In the genomic region with DNA sequence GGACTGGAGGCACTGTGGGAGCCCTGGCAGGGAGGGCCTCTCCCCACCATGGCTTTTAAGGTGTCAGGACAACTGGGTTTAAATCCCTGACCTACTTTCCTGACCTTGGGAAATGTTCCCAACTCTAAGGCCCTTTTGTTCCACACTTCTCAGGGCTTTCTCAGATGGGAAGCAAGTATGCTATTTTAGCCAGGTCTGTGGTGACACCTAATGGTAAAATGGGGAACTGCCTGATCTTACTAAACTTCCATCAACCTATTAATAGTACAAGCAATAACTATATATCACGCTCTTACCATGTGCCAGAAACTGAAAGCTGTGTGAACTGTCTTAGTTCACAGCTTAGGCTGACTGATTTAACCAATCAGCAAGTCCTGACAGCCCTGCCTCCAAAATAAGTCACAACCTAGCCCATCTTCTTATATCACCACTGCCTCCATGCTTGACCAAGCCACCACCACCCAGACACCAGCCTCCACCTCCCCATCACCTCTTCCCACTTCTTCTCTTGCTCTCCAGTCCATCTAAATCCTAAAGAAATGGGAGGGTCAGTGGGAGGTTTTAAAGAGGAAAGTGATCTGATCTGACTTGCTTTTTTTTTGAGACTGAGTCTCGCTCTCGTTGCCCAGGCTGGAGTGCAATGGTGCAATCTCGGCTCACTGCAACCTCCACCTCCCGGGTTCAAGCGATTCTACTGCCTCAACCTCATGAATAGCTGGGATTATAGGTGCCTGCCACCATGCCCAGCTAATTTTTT, we compare ENCODE assay signal across 8 cellular contexts. TPM values are rescaled to one million over a fixed set of nuclear protein-coding genes. Genes with fewer than 3 reads are reported as not detected.
DNase-seq lines count a peak whose midpoint lies in the region; ATAC-seq, FAIRE-seq and TF ChIP-seq lines count a peak whose summit lies in the region.

No MANE protein-coding gene starts in this region.

- H3K36me3 ChIP-seq in SJSA1 (no peaks in the 10 kb centered on the region), GM12878 (ENCODE audit: control insufficient read depth in 2 of 2, insufficient read depth in 2 of 2, low read length in 1 of 2) (no peaks in the 10 kb centered on the region), gastrocnemius medialis (no peaks in the 10 kb centered on the region)

- POLR2A ChIA-PET in GM12878 (lab: Charles Lee): interaction anchor here (0.5 to 1.9 kb wide), 3 partner anchors 253 to 491 kb away, joined by 4 to 5 read pairs (median 4); no protein-coding TSS in a partner anchor

- no peaks in the 10 kb centered on the region for H3K79me2 ChIP-seq in GM12878 (ENCODE audit: control insufficient read depth, insufficient read depth, low read length)

- peak; percentile 99 for FAIRE-seq in GM12878 (lab: Jason Lieb, UNC)

- H3K27me3 ChIP-seq in SJSA1 (replicated peaks) (no peaks in the 10 kb centered on the region), GM12878 (replicated peaks in 1 of 2; ENCODE audit: control insufficient read depth in 2 of 2, insufficient read depth in 2 of 2, low read length in 1 of 2) (no peaks in the 10 kb centered on the region), gastrocnemius medialis (no peaks in the 10 kb centered on the region)

- no TSS peak for BruUV-seq in GM12878 (replicated peaks; lab: Mats Ljungman, UMichigan)

- peak overlapping the region; percentile 68 for H2AFZ ChIP-seq in GM12878 (ENCODE audit: control insufficient read depth, low read depth, low read length)

- DNase-seq in stimulated activated CD4-positive, alpha-beta T cell treated with anti-CD3 and anti-CD28 coated beads, Interleukin-12 subunit alpha, Interleukin-12 subunit beta, amount 100 ng/mL, for 4 hours: peak; percentile 14
- DNase-seq in stimulated activated CD4-positive, alpha-beta T cell treated with anti-CD3 and anti-CD28 coated beads, Interleukin-4, amount 100 ng/mL, for 1 hour: no peak
- DNase-seq in NCI-H1417 (lab: John Stamatoyannopoulos, UW) (peak; percentile 80 to 95 (median 85)), SJSA1 (ENCODE audit: low read depth in 1 of 2, low spot score in 2 of 2) (peak; percentile 55 to 74), GM12878 (ENCODE audit: low read depth, low spot score) (peak; percentile 90), hippocampal formation (lab: John Stamatoyannopoulos, UW) (peak; percentile 39 to 80), gastrocnemius medialis (no peak)

- RAD21 ChIA-PET in GM12878 (lab: Charles Lee; ENCODE audit: unreplicated experiment): interaction anchor here (0.9 to 11.5 kb wide), 16 partner anchors 9 to 344 kb away, joined by 3 to 119 read pairs (median 4); no protein-coding TSS in a partner anchor

- intact Hi-C loops in GM12878 (cut with micrococcal nuclease; ENCODE audit: unreplicated experiment) (loop anchor here (1.0 kb wide), 4 partner anchors 150 to 339 kb away; no protein-coding TSS in a partner anchor), gastrocnemius medialis (cut with DNase I; ENCODE audit: low total_unique reads) (loop anchor here (1.0 to 10.0 kb wide), 4 partner anchors 128 to 590 kb away; no protein-coding TSS in a partner anchor)

- no peak overlapping the region; the same call in 1 of the 2 replicates for H3K9ac ChIP-seq in GM12878 (ENCODE audit: control insufficient read depth, insufficient read depth, low read length)

- TF ChIP-seq EP300 in GM12878 (IDR thresholded peaks at IDR 0.05; ENCODE audit: borderline replicate concordance in 1 of 2, control insufficient read depth in 1 of 2, low read depth in 2 of 2, low read length in 2 of 2): peak; percentile 47 to 59; a peak in 2 of 4 replicates

- peak; percentile 97 for TF ChIP-seq RAD21 in GM12878 (IDR thresholded peaks at IDR 0.05; ENCODE audit: insufficient read depth, low read depth, low read length)

- peak; percentile 79 for ATAC-seq in HG02852 (IDR thresholded peaks at IDR 0.05; ENCODE audit: unreplicated experiment)
- ATAC-seq in GM12878: peak; percentile 98
- peak; percentile 88 to 94 for ATAC-seq in gastrocnemius medialis

- H3K4me2 ChIP-seq in GM12878 (ENCODE audit: control insufficient read depth, insufficient read depth): peak overlapping the region; percentile 39; the same call in 1 of the 2 replicates

- H3K9me3 ChIP-seq in SJSA1 (replicated peaks) (no peaks in the 10 kb centered on the region), GM12878 (replicated peaks; ENCODE audit: control insufficient read depth, insufficient read depth, low read length) (no peaks in the 10 kb centered on the region; the same call in 2 of the 3 replicates), gastrocnemius medialis (no peaks in the 10 kb centered on the region)

- TF ChIP-seq POLR2A in GM12878 (IDR thresholded peaks at IDR 0.05; ENCODE audit: low read depth, low read length): no peak
- TF ChIP-seq POLR2A in gastrocnemius medialis (IDR thresholded peaks at IDR 0.05): no peak

- peak; percentile 69 to 88 (median 77) for TF ChIP-seq CTCF in GM12878 (IDR thresholded peaks at IDR 0.05 in 2 of 3, conservative IDR thresholded peaks at IDR 0.05 in 1 of 3; ENCODE audit: control insufficient read depth in 2 of 3, extremely low read depth in 1 of 3, insufficient read depth in 1 of 3, low read depth in 3 of 3, low read length in 3 of 3)
- peak; percentile 83 to 89 (median 88) for TF ChIP-seq CTCF in gastrocnemius medialis (IDR thresholded peaks at IDR 0.05 in 4 of 5, conservative IDR thresholded peaks at IDR 0.05 in 1 of 5)

- SMC1A ChIA-PET in GM12878 (lab: Charles Lee; ENCODE audit: uncharacterized antibody, unreplicated experiment): interaction anchor here (0.7 to 7.2 kb wide), 15 partner anchors 10 to 346 kb away, joined by 3 to 129 read pairs (median 4); no protein-coding TSS in a partner anchor

- H4K20me1 ChIP-seq in GM12878 (ENCODE audit: control insufficient read depth, insufficient read depth): no peaks in the 10 kb centered on the region

- 73% methylated on average over 6 of the region's 6 CpGs for WGBS in GM12878 (ENCODE audit: insufficient coverage, insufficient replicate concordance, low lambda C conversion rate, missing lambda C conversion rate)

- H3K4me1 ChIP-seq in SJSA1 (replicated peaks): 0 out of 2 replicates have a peak, but pooled peaks cover 6% of the 10 kb centered on the region
- H3K4me1 ChIP-seq in GM12878 (ENCODE audit: control insufficient read depth, insufficient read depth, low read length): peaks cover 18% of the 10 kb centered on the region
- H3K4me1 ChIP-seq in gastrocnemius medialis: peaks cover 0 to 5% of the 10 kb centered on the region in 2 donors

- CTCF ChIA-PET in GM12878 (lab: Yijun Ruan, JAX): interaction anchor here (0.6 to 13.5 kb wide), 32 partner anchors 9 to 726 kb away, joined by 3 to 282 read pairs (median 4); partner anchors contain the start of genes MANBAL, MROH8 and RPN2

- in situ Hi-C loops in GM12878 (cut with MboI): loop anchor here (5.0 kb wide), 2 partner anchors 262 to 337 kb away; no protein-coding TSS in a partner anchor
- in situ Hi-C loops in gastrocnemius medialis (cut with MboI; ENCODE audit: low sequenced_read_pairs in 4 of 4): loop anchor here (5.0 to 25.0 kb wide), 8 partner anchors 140 to 340 kb away; no protein-coding TSS in a partner anchor

- H3K4me3 ChIP-seq in SJSA1 (no peak overlapping the region), GM12878 (no peak overlapping the region), gastrocnemius medialis (no peak overlapping the region)

- no peak overlapping the region for H3K27ac ChIP-seq in SJSA1
- peak overlapping the region; percentile 57 for H3K27ac ChIP-seq in GM12878 (ENCODE audit: control insufficient read depth, insufficient read depth)
- H3K27ac ChIP-seq in gastrocnemius medialis: peak overlapping the region in 1 of 4 donors; percentile 50

TF ChIP-seq in GM12878, 131 proteins besides CTCF, POLR2A, EP300 and RAD21 (continues in another document):
- TF ChIP-seq HDGF (IDR thresholded peaks at IDR 0.05) (peak; percentile 75; the same call in 1 of the 2 replicates), NR2F1 (conservative IDR thresholded peaks at IDR 0.05) (no peak)

RNA-seq across cellular contexts. Expression of gene BLCAP, which starts 6.9 kb away (rescaled TPM):
- 93.1 and 102 TPM in 2 replicates for total RNA-seq in SJSA1 (2014; rRNA removed; shearing (Covaris generic))
- 50.2 and 57.6 TPM in 2 replicates for total RNA-seq in GM12878 (2013; cell fraction: nucleolus; rRNA removed)
- total RNA-seq in GM12878 (2014; rRNA removed): 37.2 and 39.1 TPM in 2 replicates
- total RNA-seq in GM12878 (2014; rRNA removed; fragmentation: Illumina TruSeq; extraction: Trizol): 29.4 and 30.0 TPM in 2 replicates
- total RNA-seq in GM12878 (2021): 42.0 and 51.2 TPM in 2 replicates
- polyA plus RNA-seq in GM12878 (2011; ENCODE audit: low read depth): 20.7 TPM
- polyA plus RNA-seq in GM12878 (2011; rRNA removed): 54.7 and 58.9 TPM in 2 replicates
- polyA plus RNA-seq in GM12878 (2011; cell fraction: cytosol; rRNA removed): 57.9 and 62.7 TPM in 2 replicates
- polyA plus RNA-seq in GM12878 (2011; cell fraction: nucleus; rRNA removed): 48.9 and 49.3 TPM in 2 replicates
- polyA plus RNA-seq in GM12878 (2012): 28.8 and 30.5 TPM in 2 replicates
- polyA plus RNA-seq in GM12878 (2014; fragmentation: Illumina TruSeq; extraction: Trizol): 44.1 and 44.3 TPM in 2 replicates
- polyA plus RNA-seq in GM12878 (2014; fragmentation: Nextera tagmentation; extraction: Ambion mirVana): 10 to 100 TPM; 24.6 to 37.7 TPM
- 48.9 and 50.6 TPM in 2 replicates for polyA plus RNA-seq in GM12878 (2014; rRNA removed)
- polyA plus RNA-seq in GM12878 (2016; fragmentation: Nextera tagmentation; extraction: Ambion mirVana): 10 to 100 TPM; 60.1 to 62.3 TPM
- polyA minus RNA-seq in GM12878 (2011; rRNA and poly(A)+ RNA removed): 39.9 and 46.5 TPM in 2 replicates
- polyA minus RNA-seq in GM12878 (2011; cell fraction: cytosol; rRNA and poly(A)+ RNA removed): 12.3 and 13.3 TPM in 2 replicates
- 14.4 and 29.0 TPM in 2 replicates for polyA minus RNA-seq in GM12878 (2011; cell fraction: nucleus; rRNA and poly(A)+ RNA removed)
- 100 to 1,000 TPM; 222 to 583 (median 280) TPM for total RNA-seq in gastrocnemius medialis

RNA-seq across cellular contexts. Expression of gene NNAT, which starts 13.5 kb away (rescaled TPM):
- total RNA-seq in SJSA1 (2014; rRNA removed; shearing (Covaris generic)): not detected in 2 replicates
- total RNA-seq in GM12878 (2013; cell fraction: nucleolus; rRNA removed): not detected in 2 replicates
- not detected in 2 replicates for total RNA-seq in GM12878 (2014; rRNA removed)
- not detected in 2 replicates for total RNA-seq in GM12878 (2014; rRNA removed; fragmentation: Illumina TruSeq; extraction: Trizol)
- total RNA-seq in GM12878 (2021): not detected in 2 replicates
- 1.6 TPM for polyA plus RNA-seq in GM12878 (2011; ENCODE audit: low read depth)
- polyA plus RNA-seq in GM12878 (2011; rRNA removed): not detected in 2 replicates
- 0.07 TPM in 1 of 2 replicates, not detected in the other for polyA plus RNA-seq in GM12878 (2011; cell fraction: cytosol; rRNA removed)
- not detected in 2 replicates for polyA plus RNA-seq in GM12878 (2011; cell fraction: nucleus; rRNA removed)
- 0.79 and 1.3 TPM in 2 replicates for polyA plus RNA-seq in GM12878 (2012)
- not detected in 2 replicates for polyA plus RNA-seq in GM12878 (2014; fragmentation: Illumina TruSeq; extraction: Trizol)
- polyA plus RNA-seq in GM12878 (2014; fragmentation: Nextera tagmentation; extraction: Ambion mirVana): not detected
- 0.22 TPM in 1 of 2 replicates, not detected in the other for polyA plus RNA-seq in GM12878 (2014; rRNA removed)
- under 1 TPM; 0.42 to 0.99 TPM for polyA plus RNA-seq in GM12878 (2016; fragmentation: Nextera tagmentation; extraction: Ambion mirVana)
- not detected in 2 replicates for polyA minus RNA-seq in GM12878 (2011; rRNA and poly(A)+ RNA removed)
- not detected in 2 replicates for polyA minus RNA-seq in GM12878 (2011; cell fraction: cytosol; rRNA and poly(A)+ RNA removed)
- not detected in 2 replicates for polyA minus RNA-seq in GM12878 (2011; cell fraction: nucleus; rRNA and poly(A)+ RNA removed)
- total RNA-seq in gastrocnemius medialis: 1 to 10 TPM in 3 of 4 donors, not detected in 1; 1.2 to 4.4 (median 2.4) TPM

Comparison
In these comparisons a context has a peak if more than half of its experiments do, and no peak if none do; other contexts are left out.
1. DNase-seq: peak in stimulated activated CD4-positive, alpha-beta T cell treated with anti-CD3 and anti-CD28 coated beads, Interleukin-12 subunit alpha, Interleukin-12 subunit beta, amount 100 ng/mL, for 4 hours (single experiment), NCI-H1417 (3 of 3), SJSA1 (2 of 2), GM12878 (single experiment) and hippocampal formation (2 of 2); none in stimulated activated CD4-positive, alpha-beta T cell treated with anti-CD3 and anti-CD28 coated beads, Interleukin-4, amount 100 ng/mL, for 1 hour (single experiment) and gastrocnemius medialis (0 of 2).
2. Peak in every context shown above with its lines, with median percentiles within 50 percentile points of each other: ATAC-seq.